ENCODE assay signal across 2 cellular contexts in the genomic region with DNA sequence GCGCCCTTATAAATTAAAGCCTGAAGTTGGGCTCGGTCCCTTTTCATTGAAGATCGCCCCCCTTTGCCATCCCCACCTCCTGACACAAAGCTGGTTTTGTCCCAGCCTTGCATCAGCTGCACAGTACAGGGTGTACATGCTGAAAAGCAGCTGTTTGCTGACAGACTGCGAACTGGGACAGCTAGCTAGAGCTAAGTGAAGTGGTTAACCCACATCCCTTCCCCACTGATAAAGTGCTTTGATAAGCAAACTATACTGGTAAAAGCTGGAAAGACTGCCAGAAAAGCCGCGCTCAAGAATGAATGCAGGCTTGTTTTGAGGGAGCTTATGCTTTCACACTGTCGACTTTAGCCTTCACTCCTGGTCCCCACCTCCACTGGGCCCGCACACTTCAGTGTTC.
TF ChIP-seq lines count a peak whose summit lies in the region.

No MANE protein-coding gene starts in this region.

TF ChIP-seq in HEK293, 187 proteins besides CTCF, POLR2A, EP300 and RAD21 (continued from another document):
- TF ChIP-seq, protein P1, sequence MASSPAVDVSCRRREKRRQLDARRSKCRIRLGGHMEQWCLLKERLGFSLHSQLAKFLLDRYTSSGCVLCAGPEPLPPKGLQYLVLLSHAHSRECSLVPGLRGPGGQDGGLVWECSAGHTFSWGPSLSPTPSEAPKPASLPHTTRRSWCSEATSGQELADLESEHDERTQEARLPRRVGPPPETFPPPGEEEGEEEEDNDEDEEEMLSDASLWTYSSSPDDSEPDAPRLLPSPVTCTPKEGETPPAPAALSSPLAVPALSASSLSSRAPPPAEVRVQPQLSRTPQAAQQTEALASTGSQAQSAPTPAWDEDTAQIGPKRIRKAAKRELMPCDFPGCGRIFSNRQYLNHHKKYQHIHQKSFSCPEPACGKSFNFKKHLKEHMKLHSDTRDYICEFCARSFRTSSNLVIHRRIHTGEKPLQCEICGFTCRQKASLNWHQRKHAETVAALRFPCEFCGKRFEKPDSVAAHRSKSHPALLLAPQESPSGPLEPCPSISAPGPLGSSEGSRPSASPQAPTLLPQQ (tag by site-specific recombination; IDR thresholded peaks at IDR 0.05): peak; percentile 16; the same call in 1 of the 2 replicates

TF ChIP-seq in SK-N-SH, 30 proteins besides CTCF, POLR2A, EP300 and RAD21 (continued from another document):
- TF ChIP-seq, protein P2, sequence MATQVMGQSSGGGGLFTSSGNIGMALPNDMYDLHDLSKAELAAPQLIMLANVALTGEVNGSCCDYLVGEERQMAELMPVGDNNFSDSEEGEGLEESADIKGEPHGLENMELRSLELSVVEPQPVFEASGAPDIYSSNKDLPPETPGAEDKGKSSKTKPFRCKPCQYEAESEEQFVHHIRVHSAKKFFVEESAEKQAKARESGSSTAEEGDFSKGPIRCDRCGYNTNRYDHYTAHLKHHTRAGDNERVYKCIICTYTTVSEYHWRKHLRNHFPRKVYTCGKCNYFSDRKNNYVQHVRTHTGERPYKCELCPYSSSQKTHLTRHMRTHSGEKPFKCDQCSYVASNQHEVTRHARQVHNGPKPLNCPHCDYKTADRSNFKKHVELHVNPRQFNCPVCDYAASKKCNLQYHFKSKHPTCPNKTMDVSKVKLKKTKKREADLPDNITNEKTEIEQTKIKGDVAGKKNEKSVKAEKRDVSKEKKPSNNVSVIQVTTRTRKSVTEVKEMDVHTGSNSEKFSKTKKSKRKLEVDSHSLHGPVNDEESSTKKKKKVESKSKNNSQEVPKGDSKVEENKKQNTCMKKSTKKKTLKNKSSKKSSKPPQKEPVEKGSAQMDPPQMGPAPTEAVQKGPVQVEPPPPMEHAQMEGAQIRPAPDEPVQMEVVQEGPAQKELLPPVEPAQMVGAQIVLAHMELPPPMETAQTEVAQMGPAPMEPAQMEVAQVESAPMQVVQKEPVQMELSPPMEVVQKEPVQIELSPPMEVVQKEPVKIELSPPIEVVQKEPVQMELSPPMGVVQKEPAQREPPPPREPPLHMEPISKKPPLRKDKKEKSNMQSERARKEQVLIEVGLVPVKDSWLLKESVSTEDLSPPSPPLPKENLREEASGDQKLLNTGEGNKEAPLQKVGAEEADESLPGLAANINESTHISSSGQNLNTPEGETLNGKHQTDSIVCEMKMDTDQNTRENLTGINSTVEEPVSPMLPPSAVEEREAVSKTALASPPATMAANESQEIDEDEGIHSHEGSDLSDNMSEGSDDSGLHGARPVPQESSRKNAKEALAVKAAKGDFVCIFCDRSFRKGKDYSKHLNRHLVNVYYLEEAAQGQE (IDR thresholded peaks at IDR 0.05; ENCODE audit: low read depth, low read length): no peak; the same call in 1 of the 2 replicates
- no peak for TF ChIP-seq NRF1 (IDR thresholded peaks at IDR 0.05; ENCODE audit: low read depth, low read length)
- TF ChIP-seq TAF1 (IDR thresholded peaks at IDR 0.05; ENCODE audit: borderline replicate concordance, low read depth, low read length): no peak
- TF ChIP-seq SMC3 (IDR thresholded peaks at IDR 0.05; ENCODE audit: low read depth, low read length): no peak
- no peak for TF ChIP-seq FOXJ3 (CRISPR knock-in tag; IDR thresholded peaks at IDR 0.05)
- peak; percentile 33; the same call in 1 of the 2 replicates for TF ChIP-seq FOSL2 (IDR thresholded peaks at IDR 0.05; ENCODE audit: borderline replicate concordance, low read depth)
- peak; percentile 85 for TF ChIP-seq TEAD4 (IDR thresholded peaks at IDR 0.05; ENCODE audit: borderline replicate concordance, insufficient read depth)
- no peak for TF ChIP-seq MEF2A (IDR thresholded peaks at IDR 0.05; ENCODE audit: borderline replicate concordance, low read depth)
- TF ChIP-seq JUND (IDR thresholded peaks at IDR 0.05): peak; percentile 65
- no peak for TF ChIP-seq GABPA (IDR thresholded peaks at IDR 0.05; ENCODE audit: low read depth)
- TF ChIP-seq, protein P3, sequence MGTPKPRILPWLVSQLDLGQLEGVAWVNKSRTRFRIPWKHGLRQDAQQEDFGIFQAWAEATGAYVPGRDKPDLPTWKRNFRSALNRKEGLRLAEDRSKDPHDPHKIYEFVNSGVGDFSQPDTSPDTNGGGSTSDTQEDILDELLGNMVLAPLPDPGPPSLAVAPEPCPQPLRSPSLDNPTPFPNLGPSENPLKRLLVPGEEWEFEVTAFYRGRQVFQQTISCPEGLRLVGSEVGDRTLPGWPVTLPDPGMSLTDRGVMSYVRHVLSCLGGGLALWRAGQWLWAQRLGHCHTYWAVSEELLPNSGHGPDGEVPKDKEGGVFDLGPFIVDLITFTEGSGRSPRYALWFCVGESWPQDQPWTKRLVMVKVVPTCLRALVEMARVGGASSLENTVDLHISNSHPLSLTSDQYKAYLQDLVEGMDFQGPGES (IDR thresholded peaks at IDR 0.05; ENCODE audit: low read depth, low read length): no peak
- TF ChIP-seq, protein P4, sequence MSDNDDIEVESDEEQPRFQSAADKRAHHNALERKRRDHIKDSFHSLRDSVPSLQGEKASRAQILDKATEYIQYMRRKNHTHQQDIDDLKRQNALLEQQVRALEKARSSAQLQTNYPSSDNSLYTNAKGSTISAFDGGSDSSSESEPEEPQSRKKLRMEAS (IDR thresholded peaks at IDR 0.05; ENCODE audit: low read depth): peak; percentile 54; the same call in 1 of the 2 replicates
- peak; percentile 38; the same call in 1 of the 2 replicates for TF ChIP-seq POLR2AphosphoS5 (IDR thresholded peaks at IDR 0.05; ENCODE audit: low read depth, low read length)
- TF ChIP-seq, protein P5, sequence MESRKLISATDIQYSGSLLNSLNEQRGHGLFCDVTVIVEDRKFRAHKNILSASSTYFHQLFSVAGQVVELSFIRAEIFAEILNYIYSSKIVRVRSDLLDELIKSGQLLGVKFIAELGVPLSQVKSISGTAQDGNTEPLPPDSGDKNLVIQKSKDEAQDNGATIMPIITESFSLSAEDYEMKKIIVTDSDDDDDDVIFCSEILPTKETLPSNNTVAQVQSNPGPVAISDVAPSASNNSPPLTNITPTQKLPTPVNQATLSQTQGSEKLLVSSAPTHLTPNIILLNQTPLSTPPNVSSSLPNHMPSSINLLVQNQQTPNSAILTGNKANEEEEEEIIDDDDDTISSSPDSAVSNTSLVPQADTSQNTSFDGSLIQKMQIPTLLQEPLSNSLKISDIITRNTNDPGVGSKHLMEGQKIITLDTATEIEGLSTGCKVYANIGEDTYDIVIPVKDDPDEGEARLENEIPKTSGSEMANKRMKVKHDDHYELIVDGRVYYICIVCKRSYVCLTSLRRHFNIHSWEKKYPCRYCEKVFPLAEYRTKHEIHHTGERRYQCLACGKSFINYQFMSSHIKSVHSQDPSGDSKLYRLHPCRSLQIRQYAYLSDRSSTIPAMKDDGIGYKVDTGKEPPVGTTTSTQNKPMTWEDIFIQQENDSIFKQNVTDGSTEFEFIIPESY (IDR thresholded peaks at IDR 0.05; ENCODE audit: borderline replicate concordance, low read depth): peak; percentile 55; the same call in 1 of the 2 replicates
- TF ChIP-seq, protein P6, sequence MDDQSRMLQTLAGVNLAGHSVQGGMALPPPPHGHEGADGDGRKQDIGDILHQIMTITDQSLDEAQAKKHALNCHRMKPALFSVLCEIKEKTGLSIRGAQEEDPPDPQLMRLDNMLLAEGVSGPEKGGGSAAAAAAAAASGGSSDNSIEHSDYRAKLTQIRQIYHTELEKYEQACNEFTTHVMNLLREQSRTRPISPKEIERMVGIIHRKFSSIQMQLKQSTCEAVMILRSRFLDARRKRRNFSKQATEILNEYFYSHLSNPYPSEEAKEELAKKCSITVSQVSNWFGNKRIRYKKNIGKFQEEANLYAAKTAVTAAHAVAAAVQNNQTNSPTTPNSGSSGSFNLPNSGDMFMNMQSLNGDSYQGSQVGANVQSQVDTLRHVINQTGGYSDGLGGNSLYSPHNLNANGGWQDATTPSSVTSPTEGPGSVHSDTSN (IDR thresholded peaks at IDR 0.05): peak; percentile 86
TF ChIP-seq in SK-N-SH: peak in this region for 14.
